In the genomic region with DNA sequence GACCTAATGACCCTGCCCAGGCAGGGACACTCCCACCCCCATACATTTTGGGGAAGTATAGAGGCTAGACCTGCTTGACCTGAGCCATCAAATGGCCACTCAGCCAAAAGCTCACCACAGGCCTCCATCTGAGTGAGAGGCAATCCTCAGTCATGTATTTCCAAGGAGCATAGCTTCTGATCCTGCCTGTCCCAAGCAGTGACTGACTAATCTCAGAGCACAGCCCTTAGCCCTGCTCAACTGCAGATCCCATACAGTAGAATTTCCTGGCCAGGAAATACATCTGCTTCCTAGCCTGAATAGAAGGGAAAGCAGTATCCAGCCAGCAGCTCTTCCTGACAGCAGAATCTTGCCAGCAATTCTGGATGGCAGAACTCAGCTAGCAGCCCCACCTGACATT, we compare ENCODE assay signal across 19 cellular contexts.
"Had no signal": no experiment of that assay in that cellular context is flagged by ENCODE, and none has a peak within 500 bp of the region (broad histone marks: within the 10 kb centered on the region; RNA-seq: fewer than 3 reads in every experiment).

No MANE protein-coding gene starts in this region.

- ATAC-seq: left lobe of liver; natural killer cell; stimulated activated naive CD8-positive, alpha-beta T cell treated with anti-CD3 and anti-CD28 coated beads, Interleukin-15, Interleukin-2, amounts not matched to agents 100 U/mL and 50 U/mL, for 24 hours; T-cell; upper lobe of right lung had no signal

- H3K9me3 ChIP-seq: adrenal gland, colonic mucosa, neutrophil, ovary, prostate gland, thyroid gland, upper lobe of right lung had no signal

- H3K27ac Mint-ChIP-seq: activated naive CD8-positive, alpha-beta T cell; endodermal cell; mesothelial cell of epicardium; natural killer cell; T-cell had no signal

- H3K27me3 ChIP-seq: adrenal gland, colonic mucosa, heart right ventricle, neutrophil, ovary, thyroid gland, upper lobe of right lung had no signal

- H3K4me1 Mint-ChIP-seq: endodermal cell, natural killer cell, T-cell had no signal

- H3K9me3 Mint-ChIP-seq: endodermal cell had no signal

- H3K4me3 Mint-ChIP-seq: activated naive CD8-positive, alpha-beta T cell; endodermal cell; mesothelial cell of epicardium; natural killer cell; T-cell had no signal

- DNase-seq: activated T-cell treated with anti-CD3 and anti-CD28 coated beads, Interleukin-2, amount 50 U/mL, for 1 hour; adrenal gland; colonic mucosa; endodermal cell; heart right ventricle; natural killer cell; ovary; stimulated activated CD4-positive, alpha-beta T cell treated with anti-CD3 and anti-CD28 coated beads, Interleukin-4, amount 100 ng/mL, for 24 hours; stimulated activated naive CD8-positive, alpha-beta T cell treated with anti-CD3 and anti-CD28 coated beads, Interleukin-15, Interleukin-2, amounts not matched to agents 100 U/mL and 50 U/mL, for 24 hours; T-cell; thyroid gland; upper lobe of right lung had no signal

- H3K27ac ChIP-seq: adrenal gland, colonic mucosa, epithelial cell of prostate, neutrophil, ovary, prostate gland, thyroid gland, upper lobe of right lung had no signal

- H3K36me3 ChIP-seq: adrenal gland, colonic mucosa, heart right ventricle, neutrophil, ovary, prostate gland, thyroid gland, upper lobe of right lung had no signal

- H3K36me3 Mint-ChIP-seq: activated naive CD8-positive, alpha-beta T cell; mesothelial cell of epicardium; natural killer cell; T-cell had no signal

- H3K4me1 ChIP-seq: adrenal gland, colonic mucosa, prostate gland, thyroid gland, upper lobe of right lung had no signal

- H3K4me3 ChIP-seq: adrenal gland, colonic mucosa, heart right ventricle, lung, ovary, prostate gland, thyroid gland, upper lobe of right lung had no signal

- H3K27me3 Mint-ChIP-seq: activated naive CD8-positive, alpha-beta T cell; T-cell had no signal
